12 cellular contexts compared by ENCODE assay signal in genomic region chr4:576991-577498, GRCh38. TPM values are rescaled to one million over a fixed set of nuclear protein-coding genes. Genes with fewer than 3 reads are reported as not detected.
DNase-seq lines count a peak whose midpoint lies in the region; ATAC-seq, FAIRE-seq and TF ChIP-seq lines count a peak whose summit lies in the region.
"Had no signal": no experiment of that assay in that cellular context is flagged by ENCODE, and none has a peak within 500 bp of the region (broad histone marks: within the 10 kb centered on the region; RNA-seq: fewer than 3 reads in every experiment).

No MANE protein-coding gene starts in this region.

- H3K4me1 Mint-ChIP-seq in activated CD4-positive, alpha-beta memory T cell treated with anti-CD3 and anti-CD28 coated beads for 36 hours (ENCODE audit: low read depth) = peaks cover 13% of the 10 kb centered on the region

- H3K9ac ChIP-seq in HepG2 (ENCODE audit: insufficient read depth, low read depth, low read length) = no peak overlapping the region

- H4K20me1 ChIP-seq in HepG2 (ENCODE audit: insufficient read depth, low read length) = no peaks in the 10 kb centered on the region

- in situ Hi-C loops in HepG2 (cut with HindIII; ENCODE audit: extremely low pct_ligation_motif_present, low pct_unique_long_range_greater_than_20kb) = no loop called here

- FAIRE-seq in HepG2 (lab: Jason Lieb, UNC) = no peak

- TF ChIP-seq EP300 in HepG2 (IDR thresholded peaks at IDR 0.05; ENCODE audit: low read depth in 2 of 2, low read length in 2 of 2) (no peak), HepG2 (CRISPR knock-in tag; IDR thresholded peaks at IDR 0.05; ENCODE audit: borderline replicate concordance) (no peak)

- TF ChIP-seq POLR2A in HepG2 (IDR thresholded peaks at IDR 0.05; ENCODE audit: insufficient read depth in 1 of 2, low read depth in 2 of 2, low read length in 2 of 2) (no peak), right lobe of liver (IDR thresholded peaks at IDR 0.05) (no peak)

- no peak for TF ChIP-seq RAD21 in HepG2 (CRISPR knock-in tag; IDR thresholded peaks at IDR 0.05)

- H3K4me2 ChIP-seq in HepG2 (ENCODE audit: low read depth, low read length) = peak overlapping the region; percentile 71

- peak overlapping the region; percentile 38 for H3K4me3 Mint-ChIP-seq in activated CD4-positive, alpha-beta memory T cell treated with anti-CD3 and anti-CD28 coated beads for 36 hours

- H3K4me1 ChIP-seq in HepG2 (ENCODE audit: insufficient read depth, low read length) (peaks cover 51% of the 10 kb centered on the region), right lobe of liver (no peaks in the 10 kb centered on the region)

- H3K36me3 Mint-ChIP-seq in activated CD4-positive, alpha-beta memory T cell treated with anti-CD3 and anti-CD28 coated beads for 36 hours = no peaks in the 10 kb centered on the region

- peak overlapping the region; percentile 2 to 52 (median 34); a peak in 3 of 6 replicates for H3K4me3 ChIP-seq in HepG2 (replicated peaks in 1 of 3; ENCODE audit: insufficient read depth in 1 of 3, low read depth in 2 of 3, low read length in 3 of 3)
- H3K4me3 ChIP-seq in right lobe of liver = no peak overlapping the region
- H3K4me3 ChIP-seq in MG63 = no peak overlapping the region

- no peaks in the 10 kb centered on the region for H3K9me3 ChIP-seq in HepG2 (ENCODE audit: low read length)
- no peaks in the 10 kb centered on the region for H3K9me3 ChIP-seq in right lobe of liver
- H3K9me3 ChIP-seq in MG63 = no peaks in the 10 kb centered on the region

- CTCF ChIA-PET in HepG2 (lab: Yijun Ruan, JAX; ENCODE audit: low intra/inter-chr PET ratio, low total read pairs) = no interaction called here
- CTCF ChIA-PET in activated CD4-positive, alpha-beta memory T cell treated with anti-CD3 and anti-CD28 coated beads for 36 hours (lab: Charles Lee) = no interaction called here

- DNase-seq in HepG2 (ENCODE audit: low spot score) (no peak), right lobe of liver (no peak), iPS-NIHi11 (ENCODE audit: low spot score) (peak; percentile 48), NCI-H748 treated with DMSO at 0.1 percent for 48 hours (lab: John Stamatoyannopoulos, UW) (no peak), NAMALWA (ENCODE audit: low spot score) (no peak), MG63 (no peak)
- no peak for DNase-seq in activated CD4-positive, alpha-beta memory T cell treated with anti-CD3 and anti-CD28 coated beads for 36 hours
- DNase-seq: DND-41; effector CD4-positive, alpha-beta T cell; NCI-H774 had no signal

- H3K79me2 ChIP-seq in HepG2 (ENCODE audit: insufficient read depth, low read length) = no peaks in the 10 kb centered on the region

- H3K9me3 Mint-ChIP-seq in activated CD4-positive, alpha-beta memory T cell treated with anti-CD3 and anti-CD28 coated beads for 36 hours = peaks cover 6% of the 10 kb centered on the region

- H3K27ac ChIP-seq in HepG2 (ENCODE audit: extremely low read length, insufficient read depth, low read length) (no peak overlapping the region), right lobe of liver (no peak overlapping the region)

- intact Hi-C loops in HepG2 (cut with micrococcal nuclease; ENCODE audit: unreplicated experiment) (no loop called here), right lobe of liver (cut with DNase I) (no loop called here)
- intact Hi-C loops in activated CD4-positive, alpha-beta memory T cell treated with anti-CD3 and anti-CD28 coated beads for 36 hours (cut with micrococcal nuclease) = no loop called here

- POLR2A ChIA-PET in HepG2 (lab: Yijun Ruan, JAX) = no interaction called here
- POLR2A ChIA-PET in activated CD4-positive, alpha-beta memory T cell treated with anti-CD3 and anti-CD28 coated beads for 36 hours (lab: Charles Lee) = interaction anchor here (0.6 kb wide), 1 partner anchor 205 kb away, joined by 3 read pairs; no protein-coding TSS in a partner anchor

- no peak for TF ChIP-seq CTCF in HepG2 (CRISPR knock-in tag; IDR thresholded peaks at IDR 0.05)
- TF ChIP-seq CTCF in right lobe of liver (IDR thresholded peaks at IDR 0.05) = no peak

- H3K27ac Mint-ChIP-seq in activated CD4-positive, alpha-beta memory T cell treated with anti-CD3 and anti-CD28 coated beads for 36 hours = no peak overlapping the region

- peaks cover 56% of the 10 kb centered on the region for H3K27me3 Mint-ChIP-seq in activated CD4-positive, alpha-beta memory T cell treated with anti-CD3 and anti-CD28 coated beads for 36 hours

- H3K36me3 ChIP-seq in HepG2 (replicated peaks in 1 of 2; ENCODE audit: control insufficient read depth in 1 of 2, insufficient read depth in 2 of 2, low read length in 2 of 2) (no peaks in the 10 kb centered on the region), right lobe of liver (no peaks in the 10 kb centered on the region), MG63 (no peaks in the 10 kb centered on the region)

- ATAC-seq in HepG2 (no peak), right lobe of liver (no peak), HG03280 (IDR thresholded peaks at IDR 0.05; ENCODE audit: unreplicated experiment) (no peak)

- WGBS in HepG2 (ENCODE audit: low lambda C conversion rate) = 46% methylated on average over 33 of the region's 37 CpGs
- WGBS in right lobe of liver (ENCODE audit: insufficient coverage, low coverage, low lambda C conversion rate, missing lambda C conversion rate) = 4% methylated on average over 17 of the region's 37 CpGs

- H2AFZ ChIP-seq in HepG2 (ENCODE audit: low read length) = no peak overlapping the region

- no TSS peak for BruUV-seq in HepG2 (replicated peaks; lab: Mats Ljungman, UMichigan)

- H3K27me3 ChIP-seq in HepG2 (ENCODE audit: control insufficient read depth in 1 of 2, insufficient read depth in 2 of 2, low read length in 2 of 2) (peaks cover 15 to 54% of the 10 kb centered on the region in 2 experiments), right lobe of liver (peaks cover 6 to 20% of the 10 kb centered on the region in 2 donors), MG63 (peaks cover 8% of the 10 kb centered on the region; the same call in 1 of the 2 replicates)

TF ChIP-seq in HepG2, 621 proteins besides CTCF, POLR2A, EP300 and RAD21 (continues in another document):
- TF ChIP-seq ZNF343 (CRISPR knock-in tag; IDR thresholded peaks at IDR 0.05) = no peak

RNA-seq across cellular contexts. Expression of gene TMEM271, which starts 0.9 kb away (rescaled TPM):
- total RNA-seq in HepG2 (2016; rRNA removed; fragmentation: Illumina TruSeq; extraction: Trizol) (not detected in 2 replicates), right lobe of liver (not detected)
- total RNA-seq in HepG2 (2016; cell fraction: cytosol; rRNA removed; fragmentation: Illumina TruSeq; extraction: Trizol; ENCODE audit: low read depth) = not detected in 2 replicates
- total RNA-seq in HepG2 (2016; cell fraction: insoluble cytoplasmic fraction; rRNA removed; fragmentation: Illumina TruSeq; extraction: Trizol) = not detected in 2 replicates
- total RNA-seq in HepG2 (2016; cell fraction: membrane; rRNA removed; fragmentation: Illumina TruSeq; extraction: Trizol) = not detected in 2 replicates
- not detected in 2 replicates for total RNA-seq in HepG2 (2016; cell fraction: nucleus; rRNA removed; fragmentation: Illumina TruSeq; extraction: Trizol)
- polyA plus RNA-seq in HepG2 (2011; rRNA removed) = not detected in 2 replicates
- 0.04 TPM in 1 of 2 replicates, not detected in the other for polyA plus RNA-seq in HepG2 (2011; cell fraction: cytosol; rRNA removed)
- not detected in 2 replicates for polyA plus RNA-seq in HepG2 (2011; cell fraction: nucleus; rRNA removed)
- polyA plus RNA-seq in HepG2 (2012) = 0.05 TPM in 1 of 2 replicates, not detected in the other
- not detected in 2 replicates for polyA plus RNA-seq in HepG2 (2016; cell fraction: cytosol; fragmentation: Illumina TruSeq; extraction: Trizol; ENCODE audit: low read depth)
- not detected in 2 replicates for polyA plus RNA-seq in HepG2 (2016; cell fraction: insoluble cytoplasmic fraction; fragmentation: Illumina TruSeq; extraction: Trizol; ENCODE audit: low read depth)
- polyA plus RNA-seq in HepG2 (2016; cell fraction: membrane; fragmentation: Illumina TruSeq; extraction: Trizol; ENCODE audit: low read depth) = not detected in 2 replicates
- not detected in 2 replicates for polyA plus RNA-seq in HepG2 (2016; cell fraction: nucleus; fragmentation: Illumina TruSeq; extraction: Trizol; ENCODE audit: insufficient read depth, low read depth)
- not detected in 2 replicates for polyA minus RNA-seq in HepG2 (2011; rRNA and poly(A)+ RNA removed; ENCODE audit: low replicate concordance)
- polyA minus RNA-seq in HepG2 (2011; cell fraction: cytosol; rRNA and poly(A)+ RNA removed) = not detected in 2 replicates
- not detected in 2 replicates for polyA minus RNA-seq in HepG2 (2011; cell fraction: nucleus; rRNA and poly(A)+ RNA removed)
- not detected for total RNA-seq in activated CD4-positive, alpha-beta memory T cell treated with anti-CD3 and anti-CD28 coated beads for 36 hours
- total RNA-seq in MG63 (2014; rRNA removed; shearing (Covaris generic); ENCODE audit: low replicate concordance) = not detected in 2 replicates
- total RNA-seq: mononuclear cell had no signal

RNA-seq across cellular contexts. Expression of gene PDE6B, which starts 48.3 kb away (rescaled TPM):
- 0.38 TPM in 1 of 2 replicates, not detected in the other for total RNA-seq in HepG2 (2016; rRNA removed; fragmentation: Illumina TruSeq; extraction: Trizol)
- 0.20 TPM in 1 of 2 replicates, not detected in the other for total RNA-seq in HepG2 (2016; cell fraction: cytosol; rRNA removed; fragmentation: Illumina TruSeq; extraction: Trizol; ENCODE audit: low read depth)
- 0.09 TPM in 1 of 2 replicates, not detected in the other for total RNA-seq in HepG2 (2016; cell fraction: insoluble cytoplasmic fraction; rRNA removed; fragmentation: Illumina TruSeq; extraction: Trizol)
- 0.25 TPM in 1 of 2 replicates, not detected in the other for total RNA-seq in HepG2 (2016; cell fraction: membrane; rRNA removed; fragmentation: Illumina TruSeq; extraction: Trizol)
- not detected in 2 replicates for total RNA-seq in HepG2 (2016; cell fraction: nucleus; rRNA removed; fragmentation: Illumina TruSeq; extraction: Trizol)
- polyA plus RNA-seq in HepG2 (2011; rRNA removed) = 0.38 and 0.40 TPM in 2 replicates
- 0.43 and 0.62 TPM in 2 replicates for polyA plus RNA-seq in HepG2 (2011; cell fraction: cytosol; rRNA removed)
- polyA plus RNA-seq in HepG2 (2011; cell fraction: nucleus; rRNA removed) = 0.33 and 0.45 TPM in 2 replicates
- 0.38 and 0.73 TPM in 2 replicates for polyA plus RNA-seq in HepG2 (2012)
- not detected in 2 replicates for polyA plus RNA-seq in HepG2 (2016; cell fraction: cytosol; fragmentation: Illumina TruSeq; extraction: Trizol; ENCODE audit: low read depth)
- not detected in 2 replicates for polyA plus RNA-seq in HepG2 (2016; cell fraction: insoluble cytoplasmic fraction; fragmentation: Illumina TruSeq; extraction: Trizol; ENCODE audit: low read depth)
- 0.13 TPM in 1 of 2 replicates, not detected in the other for polyA plus RNA-seq in HepG2 (2016; cell fraction: membrane; fragmentation: Illumina TruSeq; extraction: Trizol; ENCODE audit: low read depth)
- not detected in 2 replicates for polyA plus RNA-seq in HepG2 (2016; cell fraction: nucleus; fragmentation: Illumina TruSeq; extraction: Trizol; ENCODE audit: insufficient read depth, low read depth)
- 0.32 TPM in 1 of 2 replicates, not detected in the other for polyA minus RNA-seq in HepG2 (2011; rRNA and poly(A)+ RNA removed; ENCODE audit: low replicate concordance)
- 0.69 and 1.3 TPM in 2 replicates for polyA minus RNA-seq in HepG2 (2011; cell fraction: cytosol; rRNA and poly(A)+ RNA removed)
- 0.37 and 1.3 TPM in 2 replicates for polyA minus RNA-seq in HepG2 (2011; cell fraction: nucleus; rRNA and poly(A)+ RNA removed)
- total RNA-seq in right lobe of liver = 1 to 10 TPM in 1 of 6 experiments, under 1 TPM in 4, not detected in 1; 0.24 to 1.9 (median 0.76) TPM
- total RNA-seq in activated CD4-positive, alpha-beta memory T cell treated with anti-CD3 and anti-CD28 coated beads for 36 hours = 10 to 100 TPM; 16.1 to 22.9 TPM
- total RNA-seq in MG63 (2014; rRNA removed; shearing (Covaris generic); ENCODE audit: low replicate concordance) = 0.10 TPM in 1 of 2 replicates, not detected in the other

Comparison
In these comparisons a context has a peak if more than half of its experiments do, and no peak if none do; other contexts are left out.
1. H3K4me3 ChIP-seq: peak in HepG2 (3 of 3); none in right lobe of liver (0 of 3) and MG63 (single experiment).
2. RNA of gene PDE6B, which starts 48.3 kb away (total RNA-seq): 16.1 to 22.9 TPM in activated CD4-positive, alpha-beta memory T cell treated with anti-CD3 and anti-CD28 coated beads for 36 hours; 0.24 to 1.9 TPM in right lobe of liver, 0.09 to 0.38 TPM in HepG2 and 0.10 TPM in MG63; every median in the first group is over 4 times any median in the second.